ENCODE assay signal across 9 cellular contexts in the genomic region with DNA sequence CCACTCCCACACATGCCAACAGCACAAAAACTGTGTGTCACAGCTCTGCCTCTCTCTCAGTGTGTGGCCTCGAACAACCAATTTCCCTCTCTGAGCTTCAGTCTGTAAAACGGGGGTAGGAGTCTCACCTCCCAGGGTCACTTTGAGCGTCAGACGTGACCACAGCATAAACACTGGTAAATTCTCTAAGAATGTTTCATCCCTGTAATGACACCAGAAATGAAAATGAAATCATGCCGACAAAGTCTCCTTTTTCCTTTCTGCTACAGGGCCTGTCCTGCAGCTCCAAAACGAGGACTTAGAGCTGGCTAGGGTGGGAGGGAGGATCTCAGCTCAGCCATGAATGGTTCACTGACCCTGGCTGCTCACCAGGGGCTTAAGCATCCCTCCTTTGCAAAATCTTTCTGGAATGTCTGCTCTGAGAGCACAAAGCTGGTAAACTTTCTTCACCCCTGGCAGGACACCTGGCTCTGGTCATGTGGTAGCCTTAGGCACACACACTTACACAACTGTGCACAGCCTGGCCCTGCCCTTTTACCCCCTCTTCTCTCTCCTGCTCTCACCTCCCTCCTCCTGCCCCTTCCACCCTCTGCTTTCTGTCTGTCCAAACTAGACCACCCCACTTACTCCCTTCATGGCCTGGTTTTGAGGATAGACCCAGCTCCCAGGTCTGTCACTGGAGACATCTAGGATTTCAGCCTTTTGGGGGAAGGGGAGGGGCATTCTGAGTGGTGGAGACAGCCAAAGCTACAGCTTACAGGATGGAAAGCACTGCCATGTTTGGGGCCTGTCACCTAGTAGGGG. TPM values are rescaled to one million over a fixed set of nuclear protein-coding genes. Genes with fewer than 3 reads are reported as not detected.
DNase-seq lines count a peak whose midpoint lies in the region; ATAC-seq and TF ChIP-seq lines count a peak whose summit lies in the region.
"Had no signal": no experiment of that assay in that cellular context is flagged by ENCODE, and none has a peak within 500 bp of the region (broad histone marks: within the 10 kb centered on the region; RNA-seq: fewer than 3 reads in every experiment).

No MANE protein-coding gene starts in this region.

- DNase-seq in AG08395 (ENCODE audit: low spot score): peak; percentile 78
- DNase-seq in M059J (ENCODE audit: low read depth): peak; percentile 99
- DNase-seq in SKM-1 (lab: John Stamatoyannopoulos, UW; ENCODE audit: unreplicated experiment): no peak
- DNase-seq in stimulated activated CD4-positive, alpha-beta T cell treated with anti-CD3 and anti-CD28 coated beads, Interleukin-2, amount 100 ng/mL, for 24 hours: no peak
- DNase-seq in activated gamma-delta T cell (lab: John Stamatoyannopoulos, UW): no peak

- no peaks in the 10 kb centered on the region for H3K27me3 ChIP-seq in duodenal mucosa (ENCODE audit: control insufficient read depth in 1 of 2, insufficient read depth in 2 of 2, low read length in 2 of 2)

- H3K27ac ChIP-seq in duodenal mucosa (ENCODE audit: low read depth, low read length): peak overlapping the region; percentile 65

- peak overlapping the region; percentile 53 to 55 for H3K9ac ChIP-seq in duodenal mucosa (ENCODE audit: low read depth in 1 of 2, low read length in 2 of 2)

- peaks cover 9% of the 10 kb centered on the region for H3K27me3 Mint-ChIP-seq in nephron (ENCODE audit: low read depth)

- no peaks in the 10 kb centered on the region for H3K9me3 Mint-ChIP-seq in nephron

- peaks cover 66 to 70% of the 10 kb centered on the region in 2 donors for H3K4me1 ChIP-seq in duodenal mucosa (ENCODE audit: control insufficient read depth in 1 of 2, insufficient read depth in 2 of 2, low read length in 2 of 2)

- H3K36me3 Mint-ChIP-seq in nephron (ENCODE audit: low read depth): no peaks in the 10 kb centered on the region

- peak overlapping the region in 2 of 3 experiments; percentile 41 to 61 for H3K4me3 Mint-ChIP-seq in nephron
- H3K4me3 Mint-ChIP-seq: activated naive CD8-positive, alpha-beta T cell had no signal

- no peak for ATAC-seq in HG03097 (IDR thresholded peaks at IDR 0.05; ENCODE audit: low FRiP score, unreplicated experiment)

- H3K4me1 Mint-ChIP-seq in nephron: peaks cover 69% of the 10 kb centered on the region

- no peaks in the 10 kb centered on the region for H3K36me3 ChIP-seq in duodenal mucosa (ENCODE audit: control insufficient read depth in 1 of 2, insufficient read depth in 2 of 2, low read length in 2 of 2)

- TF ChIP-seq CTCF in nephron (IDR thresholded peaks at IDR 0.05; ENCODE audit: unreplicated experiment in 3 of 3): no peak

- H3K27ac Mint-ChIP-seq in nephron: peak overlapping the region; percentile 82 to 96 (median 94)
- H3K27ac Mint-ChIP-seq: activated naive CD8-positive, alpha-beta T cell had no signal

- H3K4me3 ChIP-seq in duodenal mucosa (ENCODE audit: low read depth in 1 of 2, low read length in 2 of 2): no peak overlapping the region

- peaks cover 0 to under 1% of the 10 kb centered on the region in 2 donors for H3K9me3 ChIP-seq in duodenal mucosa (ENCODE audit: control insufficient read depth in 1 of 2, low read length in 2 of 2)

RNA-seq across cellular contexts. Expression of gene TSKU, which starts 12.3 kb away (rescaled TPM):
- total RNA-seq in M059J (2014; rRNA removed; shearing (Covaris generic)): 22.2 and 27.0 TPM in 2 replicates

Comparison
In these comparisons a context has a peak if more than half of its experiments do, and no peak if none do; other contexts are left out.
1. DNase-seq: peak in AG08395 (single experiment) and M059J (single experiment); none in SKM-1 (single experiment), stimulated activated CD4-positive, alpha-beta T cell treated with anti-CD3 and anti-CD28 coated beads, Interleukin-2, amount 100 ng/mL, for 24 hours (0 of 2) and activated gamma-delta T cell (single experiment).